7 cellular contexts compared by ENCODE assay signal in genomic region chr3:38138347-38139190, GRCh38. TPM values are rescaled to one million over a fixed set of nuclear protein-coding genes. Genes with fewer than 3 reads are reported as not detected.
DNase-seq lines count a peak whose midpoint lies in the region; ATAC-seq lines count a peak whose summit lies in the region.

Gene MYD88 (plus strand): TSS chr3:38138661. CDS start chr3:38138701, 40 bp downstream.

- peaks cover 28% of the 10 kb centered on the region for H3K79me1 ChIP-seq in mesenchymal stem cell (replicated peaks; ENCODE audit: low read length, poor library complexity, severe bottlenecking)

- H2AK5ac ChIP-seq in mesenchymal stem cell (ENCODE audit: low read length, severe bottlenecking): peak within 1 kb of the TSS; percentile 57

- H3K4me1 ChIP-seq in mesenchymal stem cell (ENCODE audit: control insufficient read depth, insufficient read depth, low read depth, low read length): peaks cover 29% of the 10 kb centered on the region

- peak within 1 kb of the TSS; percentile 58 to 99 for H3K18ac ChIP-seq in mesenchymal stem cell (ENCODE audit: low read depth in 1 of 2, low read length in 2 of 2)

- H3K27ac Mint-ChIP-seq in effector memory CD8-positive, alpha-beta T cell: peak within 1 kb of the TSS; percentile 90 to 93

- no peaks in the 10 kb centered on the region for H3K27me3 Mint-ChIP-seq in effector memory CD8-positive, alpha-beta T cell

- peak within 1 kb of the TSS; percentile 78 to 95 for H3K4me3 ChIP-seq in mesenchymal stem cell (ENCODE audit: insufficient read depth in 1 of 2, low read depth in 1 of 2, low read length in 2 of 2)

- peak within 1 kb of the TSS; percentile 82 to 88 for H3K4ac ChIP-seq in mesenchymal stem cell (ENCODE audit: low read depth in 1 of 2, low read length in 2 of 2)

- H2BK5ac ChIP-seq in mesenchymal stem cell (ENCODE audit: low read depth, low read length, poor library complexity, severe bottlenecking): peak within 1 kb of the TSS; percentile 2

- H3K23ac ChIP-seq in mesenchymal stem cell (ENCODE audit: low read length in 2 of 2): peak within 1 kb of the TSS in 1 of 2 experiments; percentile 79

- DNase-seq in NOMO-1 (lab: John Stamatoyannopoulos, UW; ENCODE audit: unreplicated experiment in 2 of 2): peak; percentile 81 to 89
- DNase-seq in activated CD8-positive, alpha-beta memory T cell treated with anti-CD3 and anti-CD28 coated beads for 4 hours (ENCODE audit: low read depth in 2 of 2): peak; percentile 76 to 81
- DNase-seq in effector memory CD8-positive, alpha-beta T cell: peak; percentile 80 to 86 (median 82)
- DNase-seq in mesenchymal stem cell: peak; percentile 80
- peak; percentile 79 for DNase-seq in stimulated activated CD8-positive, alpha-beta memory T cell treated with anti-CD3 and anti-CD28 coated beads, Interleukin-12 subunit alpha, Interleukin-12 subunit beta, amount 100 ng/mL, for 4 hours (ENCODE audit: low read depth)

- peak within 1 kb of the TSS; percentile 86 for H3K4me2 ChIP-seq in mesenchymal stem cell (ENCODE audit: low read length, poor library complexity, severe bottlenecking)

- H2BK120ac ChIP-seq in mesenchymal stem cell (ENCODE audit: low read depth, low read length): peak within 1 kb of the TSS; percentile 69

- H3K36me3 Mint-ChIP-seq in effector memory CD8-positive, alpha-beta T cell (ENCODE audit: insufficient read depth): peaks cover 39% of the 10 kb centered on the region

- H2AFZ ChIP-seq in mesenchymal stem cell (ENCODE audit: low read depth, low read length): peak within 1 kb of the TSS; percentile 72

- no peaks in the 10 kb centered on the region for H3K9me3 ChIP-seq in mesenchymal stem cell (ENCODE audit: control insufficient read depth, low read length)

- WGBS in mesenchymal stem cell: 4% methylated on average over 62 of the region's 65 CpGs

- H3K36me3 ChIP-seq in mesenchymal stem cell (ENCODE audit: control insufficient read depth in 1 of 2, insufficient read depth in 2 of 2, low read depth in 1 of 2, low read length in 2 of 2): peaks cover 31 to 42% of the 10 kb centered on the region in 2 experiments

- H3K9ac ChIP-seq in mesenchymal stem cell (ENCODE audit: low read length): peak within 1 kb of the TSS; percentile 91

- H3K9me3 Mint-ChIP-seq in effector memory CD8-positive, alpha-beta T cell: no peaks in the 10 kb centered on the region

- H4K91ac ChIP-seq in mesenchymal stem cell (ENCODE audit: low read length): peak within 1 kb of the TSS; percentile 89

- peak within 1 kb of the TSS; percentile 88 for H3K27ac ChIP-seq in mesenchymal stem cell (ENCODE audit: low read length, poor library complexity, severe bottlenecking)

- H2BK15ac ChIP-seq in mesenchymal stem cell (ENCODE audit: low read depth, poor library complexity, severe bottlenecking): peak within 1 kb of the TSS; percentile 73

- peak within 1 kb of the TSS; percentile 92 to 97 for H3K4me3 Mint-ChIP-seq in effector memory CD8-positive, alpha-beta T cell

- H4K8ac ChIP-seq in mesenchymal stem cell (ENCODE audit: low read length): peak within 1 kb of the TSS; percentile 97

- ATAC-seq in GM18858 (IDR thresholded peaks at IDR 0.05; ENCODE audit: unreplicated experiment): peak; percentile 23
- ATAC-seq in HG02938 (IDR thresholded peaks at IDR 0.05; ENCODE audit: unreplicated experiment): peak; percentile 26
- peak; percentile 60 for ATAC-seq in effector memory CD8-positive, alpha-beta T cell (replicated peaks)

- peak within 1 kb of the TSS in 1 of 2 experiments; percentile 81 for H2BK12ac ChIP-seq in mesenchymal stem cell (ENCODE audit: low read length in 2 of 2)

- no peaks in the 10 kb centered on the region for H3K27me3 ChIP-seq in mesenchymal stem cell (ENCODE audit: control insufficient read depth in 1 of 2, insufficient read depth in 1 of 2, low read length in 2 of 2)

- peaks cover 46 to 54% of the 10 kb centered on the region in 2 donors for H3K4me1 Mint-ChIP-seq in effector memory CD8-positive, alpha-beta T cell (ENCODE audit: low read depth in 2 of 2)

- peak within 1 kb of the TSS in 1 of 2 experiments; percentile 94 for H3K14ac ChIP-seq in mesenchymal stem cell (ENCODE audit: low read length in 2 of 2)

RNA-seq across cellular contexts. Expression of gene MYD88, which starts in this region (rescaled TPM):
- polyA plus RNA-seq in mesenchymal stem cell (2013, experiment 1 of 2): 31.6 TPM
- 31.9 TPM for polyA plus RNA-seq in mesenchymal stem cell (2013, experiment 2 of 2)

Comparison
In these comparisons a context has a peak if more than half of its experiments do, and no peak if none do; other contexts are left out.
1. Peak in every context shown above with its lines: DNase-seq, ATAC-seq, H3K4me3 ChIP-seq and H3K27ac ChIP-seq.